17 cellular contexts compared by ENCODE assay signal in genomic region chr19:15315101-15315500, GRCh38. TPM values are rescaled to one million over a fixed set of nuclear protein-coding genes. Genes with fewer than 3 reads are reported as not detected.
DNase-seq lines count a peak whose midpoint lies in the region; ATAC-seq and TF ChIP-seq lines count a peak whose summit lies in the region.
"Had no signal": no experiment of that assay in that cellular context is flagged by ENCODE, and none has a peak within 500 bp of the region (broad histone marks: within the 10 kb centered on the region; RNA-seq: fewer than 3 reads in every experiment).

No MANE protein-coding gene starts in this region.

- H3K36me3 Mint-ChIP-seq in activated naive CD4-positive, alpha-beta T cell treated with anti-CD3 and anti-CD28 coated beads for 36 hours (ENCODE audit: low read depth) = peaks cover 9% of the 10 kb centered on the region
- H3K36me3 Mint-ChIP-seq in endodermal cell (ENCODE audit: low read depth) = peaks cover 9% of the 10 kb centered on the region

- no peak overlapping the region for H2AFZ ChIP-seq in smooth muscle cell (ENCODE audit: low read depth)
- H2AFZ ChIP-seq: parathyroid adenoma had no signal

- no peak overlapping the region for H3K4me2 ChIP-seq in smooth muscle cell

- peaks cover 88% of the 10 kb centered on the region for H3K4me1 Mint-ChIP-seq in activated naive CD4-positive, alpha-beta T cell treated with anti-CD3 and anti-CD28 coated beads for 36 hours (ENCODE audit: low read depth)
- peaks cover 45% of the 10 kb centered on the region for H3K4me1 Mint-ChIP-seq in endodermal cell

- intact Hi-C loops in activated naive CD4-positive, alpha-beta T cell treated with anti-CD3 and anti-CD28 coated beads for 36 hours (cut with micrococcal nuclease) = no loop called here
- intact Hi-C loops in left ventricle myocardium superior (cut with micrococcal nuclease) = no loop called here

- no peak for DNase-seq in activated naive CD4-positive, alpha-beta T cell treated with anti-CD3 and anti-CD28 coated beads for 36 hours
- DNase-seq in activated naive CD4-positive, alpha-beta T cell treated with Interleukin-2 at 50 U/mL for 16 hours = no peak
- DNase-seq in NCI-H69 (lab: John Stamatoyannopoulos, UW) (peak; percentile 68), endodermal cell (no peak), smooth muscle cell (lab: John Stamatoyannopoulos, UW; ENCODE audit: unreplicated experiment) (no peak), HuH-7.5 (ENCODE audit: low spot score) (no peak), middle frontal gyrus (ENCODE audit: extremely low spot score, low spot score) (no peak), left ventricle myocardium superior (no peak)
- DNase-seq: EL; erythroblast; HCEC 1CT; mesendoderm; MM.1S; NCI-H526 treated with DMSO at 0.1 percent for 48 hours; stimulated activated CD4-positive, alpha-beta T cell treated with anti-CD3 and anti-CD28 coated beads, Interleukin-15, amount 100 ng/mL, for 24 hours had no signal

- peak overlapping the region; percentile 27 for H3K27ac Mint-ChIP-seq in activated naive CD4-positive, alpha-beta T cell treated with anti-CD3 and anti-CD28 coated beads for 36 hours
- peak overlapping the region; percentile 13 for H3K27ac Mint-ChIP-seq in endodermal cell

- no peaks in the 10 kb centered on the region for H3K27me3 ChIP-seq in endodermal cell (ENCODE audit: control insufficient read depth, insufficient read depth, low read length, poor library complexity, severe bottlenecking)
- no peaks in the 10 kb centered on the region for H3K27me3 ChIP-seq in smooth muscle cell (ENCODE audit: low read depth)

- H3K4me3 Mint-ChIP-seq in activated naive CD4-positive, alpha-beta T cell treated with anti-CD3 and anti-CD28 coated beads for 36 hours = no peak overlapping the region
- H3K4me3 Mint-ChIP-seq in endodermal cell = no peak overlapping the region

- CTCF ChIA-PET in activated naive CD4-positive, alpha-beta T cell treated with anti-CD3 and anti-CD28 coated beads for 36 hours (lab: Charles Lee) = interaction anchor here (1.0 kb wide), 1 partner anchor 26 kb away, joined by 3 read pairs; no protein-coding TSS in a partner anchor

- H3K9me3 ChIP-seq in endodermal cell (ENCODE audit: control insufficient read depth, low read length) = no peaks in the 10 kb centered on the region
- no peaks in the 10 kb centered on the region for H3K9me3 ChIP-seq in smooth muscle cell (replicated peaks; ENCODE audit: low read depth)

- no peak overlapping the region for H3K4me3 ChIP-seq in endodermal cell (ENCODE audit: low read length)
- H3K4me3 ChIP-seq in smooth muscle cell = no peak overlapping the region

- no peaks in the 10 kb centered on the region for H3K27me3 Mint-ChIP-seq in activated naive CD4-positive, alpha-beta T cell treated with anti-CD3 and anti-CD28 coated beads for 36 hours (ENCODE audit: low read depth)
- H3K27me3 Mint-ChIP-seq in endodermal cell (ENCODE audit: insufficient read depth) = no peaks in the 10 kb centered on the region

- ATAC-seq in left ventricle myocardium superior = no peak
- ATAC-seq: Right ventricle myocardium inferior had no signal

- peaks cover 100% of the 10 kb centered on the region for H4K20me1 ChIP-seq in smooth muscle cell (ENCODE audit: low read depth)

- no peak overlapping the region for H3K9ac ChIP-seq in endodermal cell (ENCODE audit: extremely low read depth, low read length, poor library complexity, severe bottlenecking)
- no peak overlapping the region for H3K9ac ChIP-seq in smooth muscle cell (ENCODE audit: low read depth)
- H3K9ac ChIP-seq: parathyroid adenoma had no signal

- 92 to 97% methylated on average over 4 to 6 of the region's 6 CpGs for WGBS in endodermal cell (ENCODE audit: insufficient coverage in 1 of 2, insufficient read length in 1 of 2), 2 experiments
- WGBS in smooth muscle cell (ENCODE audit: low lambda C conversion rate) = 79% methylated on average over 6 of the region's 6 CpGs

- H3K27ac ChIP-seq in endodermal cell (ENCODE audit: low read depth, low read length) (no peak overlapping the region), smooth muscle cell (ENCODE audit: low read depth) (peak overlapping the region; percentile 37)
- H3K27ac ChIP-seq: parathyroid adenoma had no signal

- peaks cover 6% of the 10 kb centered on the region for H3K36me3 ChIP-seq in endodermal cell (ENCODE audit: control insufficient read depth, insufficient read depth, low read length)
- no peaks in the 10 kb centered on the region for H3K36me3 ChIP-seq in smooth muscle cell (ENCODE audit: low read depth)

- peaks cover 100% of the 10 kb centered on the region for H3K79me2 ChIP-seq in smooth muscle cell (ENCODE audit: low read depth)

- H3F3A ChIP-seq in smooth muscle cell (ENCODE audit: low read depth) = peaks cover 3% of the 10 kb centered on the region

- no peaks in the 10 kb centered on the region for H3K9me3 Mint-ChIP-seq in activated naive CD4-positive, alpha-beta T cell treated with anti-CD3 and anti-CD28 coated beads for 36 hours
- H3K9me3 Mint-ChIP-seq in endodermal cell = no peaks in the 10 kb centered on the region

- TF ChIP-seq CTCF in endodermal cell (conservative IDR thresholded peaks at IDR 0.05) (no peak), smooth muscle cell (IDR thresholded peaks at IDR 0.05; ENCODE audit: borderline replicate concordance, insufficient read depth, poor library complexity, severe bottlenecking) (no peak)

- peaks cover 23% of the 10 kb centered on the region for H3K4me1 ChIP-seq in endodermal cell (ENCODE audit: control insufficient read depth, insufficient read depth, low read length)
- peaks cover 28% of the 10 kb centered on the region for H3K4me1 ChIP-seq in smooth muscle cell (ENCODE audit: low read depth)

RNA-seq across cellular contexts. Expression of gene BRD4, which starts 17.2 kb away (rescaled TPM):
- 100 to 1,000 TPM; 109 to 111 TPM for total RNA-seq in activated naive CD4-positive, alpha-beta T cell treated with anti-CD3 and anti-CD28 coated beads for 36 hours
- 100 to 1,000 TPM; 149 to 156 TPM for total RNA-seq in endodermal cell
- 79.3 TPM for polyA plus RNA-seq in endodermal cell (2013, experiment 1 of 2)
- 80.9 TPM for polyA plus RNA-seq in endodermal cell (2013, experiment 2 of 2)
- total RNA-seq in smooth muscle cell = 16.1 and 24.1 TPM in 2 replicates
- polyA plus RNA-seq in smooth muscle cell = 102 and 105 TPM in 2 replicates
- total RNA-seq in left ventricle myocardium superior = 67.4 TPM
